Comparison of ENCODE assay signal across 10 cellular contexts in genomic region chr19:4717191-4717965, GRCh38. TPM values are rescaled to one million over a fixed set of nuclear protein-coding genes. Genes with fewer than 3 reads are reported as not detected.
DNase-seq lines count a peak whose midpoint lies in the region; ATAC-seq and TF ChIP-seq lines count a peak whose summit lies in the region.
"Had no signal": no experiment of that assay in that cellular context is flagged by ENCODE, and none has a peak within 500 bp of the region (broad histone marks: within the 10 kb centered on the region; RNA-seq: fewer than 3 reads in every experiment).

No MANE protein-coding gene starts in this region.

- no peak overlapping the region for H2AK5ac ChIP-seq in trophoblast cell (ENCODE audit: low read length)

- H3K4me1 Mint-ChIP-seq in endothelial cell (ENCODE audit: unreplicated experiment) (peaks cover 9% of the 10 kb centered on the region), WTC11 (peaks cover 5% of the 10 kb centered on the region; the same call in 1 of the 2 replicates)

- no peak overlapping the region for H4K91ac ChIP-seq in trophoblast cell (ENCODE audit: low read depth, low read length)

- DNase-seq in Daoy (ENCODE audit: low read depth) (peak; percentile 75), PC-9 (peak; percentile 84 to 86), epithelial cell of prostate (ENCODE audit: low read depth, low spot score) (peak; percentile 87), trophoblast cell (peak; percentile 98 to 100), endothelial cell (ENCODE audit: low spot score) (no peak), WTC11 (ENCODE audit: low spot score) (no peak)
- DNase-seq: CD4-positive, CD25-positive, alpha-beta regulatory T cell had no signal

- no peak overlapping the region for H4K8ac ChIP-seq in trophoblast cell (ENCODE audit: low read depth, low read length)

- H3K18ac ChIP-seq in trophoblast cell (ENCODE audit: low read length): no peak overlapping the region

- no peak overlapping the region for H4K12ac ChIP-seq in trophoblast cell (ENCODE audit: low read depth, low read length)

- CTCF ChIA-PET in PC-9 (lab: Charles Lee): interaction anchor here (0.6 to 0.8 kb wide), 3 partner anchors 83 to 328 kb away, joined by 3 to 11 read pairs (median 5); no protein-coding TSS in a partner anchor
- CTCF ChIA-PET in WTC11 (lab: Charles Lee): interaction anchor here (0.7 to 1.7 kb wide), 3 partner anchors 17 to 74 kb away, joined by 3 to 5 read pairs (median 3); partner anchors contain the start of gene FEM1A

- no peak overlapping the region for H2BK120ac ChIP-seq in trophoblast cell (ENCODE audit: insufficient read depth, low read length, poor library complexity)

- H3K4me3 ChIP-seq in PC-9: no peak overlapping the region
- no peak overlapping the region for H3K4me3 ChIP-seq in trophoblast cell (ENCODE audit: low read depth, low read length)
- H3K4me3 ChIP-seq: skin epidermis had no signal

- POLR2A ChIA-PET in PC-9 (lab: Charles Lee; ENCODE audit: unreplicated experiment): interaction anchor here (0.6 kb wide), 3 partner anchors 55 to 1278 kb away, joined by 3 to 8 read pairs (median 6); partner anchors contain the start of gene PLIN3
- POLR2A ChIA-PET in WTC11 (lab: Charles Lee): interaction anchor here (0.6 to 0.7 kb wide), 2 partner anchors 843 to 959 kb away, joined by 3 read pairs; no protein-coding TSS in a partner anchor

- BruUV-seq in PC-9 (replicated peaks; lab: Mats Ljungman, UMichigan): TSS peak; percentile 4

- H3K27ac ChIP-seq in PC-9 (peak overlapping the region; percentile 59), epithelial cell of prostate (peak overlapping the region; percentile 99), trophoblast cell (ENCODE audit: low read depth, low read length) (no peak overlapping the region)

- H4K20me1 ChIP-seq in PC-9 (ENCODE audit: insufficient read depth): no peaks in the 10 kb centered on the region

- no peak overlapping the region for H3K9ac ChIP-seq in trophoblast cell (ENCODE audit: low read length)

- TF ChIP-seq CTCF in PC-9 (conservative IDR thresholded peaks at IDR 0.05): no peak
- no peak for TF ChIP-seq CTCF in endothelial cell (IDR thresholded peaks at IDR 0.05; ENCODE audit: unreplicated experiment)
- TF ChIP-seq CTCF in WTC11 (IDR thresholded peaks at IDR 0.05): no peak

- peak overlapping the region; percentile 57 for H3K4me2 ChIP-seq in PC-9
- no peak overlapping the region for H3K4me2 ChIP-seq in trophoblast cell (ENCODE audit: low read length)

- H3K27ac Mint-ChIP-seq in endothelial cell (ENCODE audit: unreplicated experiment) (no peak overlapping the region), WTC11 (no peak overlapping the region)
- H3K27ac Mint-ChIP-seq: CD4-positive, CD25-positive, alpha-beta regulatory T cell had no signal

- intact Hi-C loops in PC-9 (cut with micrococcal nuclease; ENCODE audit: unreplicated experiment): loop anchor here (1.0 to 10.0 kb wide), 2 partner anchors 23 to 197 kb away; no protein-coding TSS in a partner anchor

- H3K27me3 Mint-ChIP-seq in endothelial cell (ENCODE audit: unreplicated experiment) (peaks cover 5% of the 10 kb centered on the region), WTC11 (ENCODE audit: low read depth) (no peaks in the 10 kb centered on the region)
- H3K27me3 Mint-ChIP-seq: CD4-positive, CD25-positive, alpha-beta regulatory T cell had no signal

- H3K9me3 Mint-ChIP-seq in endothelial cell (ENCODE audit: unreplicated experiment) (no peaks in the 10 kb centered on the region), WTC11 (no peaks in the 10 kb centered on the region)

- H3K36me3 Mint-ChIP-seq in endothelial cell (ENCODE audit: low read depth, unreplicated experiment) (peaks cover 34% of the 10 kb centered on the region), WTC11 (peaks cover 33% of the 10 kb centered on the region)

- H2AFZ ChIP-seq in PC-9 (no peak overlapping the region), trophoblast cell (ENCODE audit: insufficient read depth, low read length, poor library complexity) (no peak overlapping the region)

- peaks cover 17% of the 10 kb centered on the region; the same call in 1 of the 2 replicates for H3F3A ChIP-seq in PC-9 (ENCODE audit: insufficient read depth, low read depth)

- no peak overlapping the region for H2BK5ac ChIP-seq in trophoblast cell (ENCODE audit: low read depth, low read length, poor library complexity)

- no peak overlapping the region for H3K23ac ChIP-seq in trophoblast cell (ENCODE audit: low read length)

- H3K4me1 ChIP-seq in PC-9 (replicated peaks; ENCODE audit: insufficient read depth) (peaks cover 20% of the 10 kb centered on the region), trophoblast cell (ENCODE audit: control insufficient read depth in 1 of 2, insufficient read depth in 2 of 2, low read length in 2 of 2) (peaks cover 3% of the 10 kb centered on the region in 2 experiments)

- H3K79me2 ChIP-seq in PC-9 (ENCODE audit: low read depth) (peaks cover 17% of the 10 kb centered on the region), trophoblast cell (ENCODE audit: control insufficient read depth, insufficient read depth, low read length, poor library complexity) (no peaks in the 10 kb centered on the region)

- ATAC-seq in HG03280 (IDR thresholded peaks at IDR 0.05; ENCODE audit: unreplicated experiment): no peak
- no peak for ATAC-seq in HG03469 (IDR thresholded peaks at IDR 0.05; ENCODE audit: unreplicated experiment)
- ATAC-seq in WTC11: no peak

- H3K9me3 ChIP-seq in PC-9 (ENCODE audit: insufficient read depth, low read depth): no peaks in the 10 kb centered on the region
- H3K9me3 ChIP-seq in trophoblast cell (ENCODE audit: insufficient read depth, low read depth, low read length): peaks cover 2% of the 10 kb centered on the region

- H3K4me3 Mint-ChIP-seq in endothelial cell (ENCODE audit: unreplicated experiment) (no peak overlapping the region), WTC11 (no peak overlapping the region)

- no peak overlapping the region for H2BK12ac ChIP-seq in trophoblast cell (ENCODE audit: low read length)

- H3K36me3 ChIP-seq in PC-9 (ENCODE audit: low read depth): no peaks in the 10 kb centered on the region
- H3K36me3 ChIP-seq in trophoblast cell (ENCODE audit: control insufficient read depth in 1 of 2, insufficient read depth in 2 of 2, low read length in 2 of 2): peaks cover 80 to 81% of the 10 kb centered on the region in 2 experiments

- H3K27me3 ChIP-seq in PC-9 (ENCODE audit: insufficient read depth, low read depth): no peaks in the 10 kb centered on the region
- no peaks in the 10 kb centered on the region for H3K27me3 ChIP-seq in trophoblast cell (ENCODE audit: insufficient read depth, low read length)

- no CpG with 5 or more reads among the region's 23 CpGs for WGBS in trophoblast cell (ENCODE audit: extremely low coverage, insufficient coverage, insufficient read length)

- H3K14ac ChIP-seq in trophoblast cell (ENCODE audit: low read length): no peak overlapping the region

- no peak overlapping the region for H3K4ac ChIP-seq in trophoblast cell (ENCODE audit: low read depth, low read length)

- H3K9me2 ChIP-seq in PC-9 (ENCODE audit: insufficient read depth): no peaks in the 10 kb centered on the region

- no peaks in the 10 kb centered on the region for H3K79me1 ChIP-seq in trophoblast cell (ENCODE audit: low read length)

TF ChIP-seq in WTC11, 78 proteins besides CTCF, POLR2A, EP300 and RAD21 (continues in another document):
- TF ChIP-seq, protein P1, sequence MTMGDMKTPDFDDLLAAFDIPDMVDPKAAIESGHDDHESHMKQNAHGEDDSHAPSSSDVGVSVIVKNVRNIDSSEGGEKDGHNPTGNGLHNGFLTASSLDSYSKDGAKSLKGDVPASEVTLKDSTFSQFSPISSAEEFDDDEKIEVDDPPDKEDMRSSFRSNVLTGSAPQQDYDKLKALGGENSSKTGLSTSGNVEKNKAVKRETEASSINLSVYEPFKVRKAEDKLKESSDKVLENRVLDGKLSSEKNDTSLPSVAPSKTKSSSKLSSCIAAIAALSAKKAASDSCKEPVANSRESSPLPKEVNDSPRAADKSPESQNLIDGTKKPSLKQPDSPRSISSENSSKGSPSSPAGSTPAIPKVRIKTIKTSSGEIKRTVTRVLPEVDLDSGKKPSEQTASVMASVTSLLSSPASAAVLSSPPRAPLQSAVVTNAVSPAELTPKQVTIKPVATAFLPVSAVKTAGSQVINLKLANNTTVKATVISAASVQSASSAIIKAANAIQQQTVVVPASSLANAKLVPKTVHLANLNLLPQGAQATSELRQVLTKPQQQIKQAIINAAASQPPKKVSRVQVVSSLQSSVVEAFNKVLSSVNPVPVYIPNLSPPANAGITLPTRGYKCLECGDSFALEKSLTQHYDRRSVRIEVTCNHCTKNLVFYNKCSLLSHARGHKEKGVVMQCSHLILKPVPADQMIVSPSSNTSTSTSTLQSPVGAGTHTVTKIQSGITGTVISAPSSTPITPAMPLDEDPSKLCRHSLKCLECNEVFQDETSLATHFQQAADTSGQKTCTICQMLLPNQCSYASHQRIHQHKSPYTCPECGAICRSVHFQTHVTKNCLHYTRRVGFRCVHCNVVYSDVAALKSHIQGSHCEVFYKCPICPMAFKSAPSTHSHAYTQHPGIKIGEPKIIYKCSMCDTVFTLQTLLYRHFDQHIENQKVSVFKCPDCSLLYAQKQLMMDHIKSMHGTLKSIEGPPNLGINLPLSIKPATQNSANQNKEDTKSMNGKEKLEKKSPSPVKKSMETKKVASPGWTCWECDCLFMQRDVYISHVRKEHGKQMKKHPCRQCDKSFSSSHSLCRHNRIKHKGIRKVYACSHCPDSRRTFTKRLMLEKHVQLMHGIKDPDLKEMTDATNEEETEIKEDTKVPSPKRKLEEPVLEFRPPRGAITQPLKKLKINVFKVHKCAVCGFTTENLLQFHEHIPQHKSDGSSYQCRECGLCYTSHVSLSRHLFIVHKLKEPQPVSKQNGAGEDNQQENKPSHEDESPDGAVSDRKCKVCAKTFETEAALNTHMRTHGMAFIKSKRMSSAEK (CRISPR knock-in tag; IDR thresholded peaks at IDR 0.05; ENCODE audit: borderline replicate concordance): no peak
- no peak for TF ChIP-seq RORB (CRISPR knock-in tag; IDR thresholded peaks at IDR 0.05)

RNA-seq across cellular contexts. Expression of gene DPP9, which starts 6.3 kb away (rescaled TPM):
- 77.1 and 109 TPM in 2 replicates for total RNA-seq in Daoy (2014; rRNA removed; shearing (Covaris generic))
- total RNA-seq in PC-9 (2021) (83.3 and 85.3 TPM in 2 replicates), endothelial cell (ENCODE audit: unreplicated experiment) (63.3 TPM), WTC11 (2021) (36.0 to 52.9 TPM (median 38.3 TPM) in 3 replicates)
- 29.5 and 30.5 TPM in 2 replicates for polyA plus RNA-seq in trophoblast cell (2013)

RNA-seq across cellular contexts. Expression of gene MYDGF, which starts 47.2 kb away (rescaled TPM):
- 154 and 171 TPM in 2 replicates for total RNA-seq in Daoy (2014; rRNA removed; shearing (Covaris generic))
- 60.1 and 76.3 TPM in 2 replicates for total RNA-seq in PC-9 (2021)
- 117 and 124 TPM in 2 replicates for polyA plus RNA-seq in trophoblast cell (2013)
- total RNA-seq in endothelial cell (ENCODE audit: unreplicated experiment): 112 TPM
- total RNA-seq in WTC11 (2021): 54.2 to 59.1 TPM (median 58.2 TPM) in 3 replicates

Comparison
In these comparisons a context has a peak if more than half of its experiments do, and no peak if none do; other contexts are left out.
1. DNase-seq: peak in Daoy (single experiment), PC-9 (2 of 2), epithelial cell of prostate (single experiment) and trophoblast cell (2 of 2); none in endothelial cell (single experiment) and WTC11 (single experiment).